In genomic region chr18:34847408-34847807, GRCh38 we compare ENCODE assay signal across 23 cellular contexts.
"Had no signal": no experiment of that assay in that cellular context is flagged by ENCODE, and none has a peak within 500 bp of the region (broad histone marks: within the 10 kb centered on the region; RNA-seq: fewer than 3 reads in every experiment).

No MANE protein-coding gene starts in this region.

- H3K4me2 ChIP-seq: smooth muscle cell had no signal

- H3K36me3 ChIP-seq: left lung, lower lobe of right lung, ovary, right lobe of liver, suprapubic skin, tibial nerve, uterus had no signal

- H3K9me3 ChIP-seq: left lung, lower lobe of right lung, ovary, right atrium auricular region, right lobe of liver, suprapubic skin, thoracic aorta, tibial nerve, uterus had no signal

- H3K27ac ChIP-seq: left lung, lower lobe of right lung, ovary, right atrium auricular region, right lobe of liver, suprapubic skin, thoracic aorta, tibial nerve, uterus had no signal

- DNase-seq: hippocampal formation; immature natural killer cell; kidney; left colon; left lung; lower lobe of right lung; mammary epithelial cell; mesenchymal stem cell; naive B cell; natural killer cell; nephron progenitor cell; ovary; right lobe of liver; stimulated activated CD4-positive, alpha-beta T cell treated with anti-CD3 and anti-CD28 coated beads, Interleukin-1b, Interleukin-23, amount 100 ng/mL, for 48 hours; stimulated activated CD4-positive, alpha-beta T cell treated with anti-CD3 and anti-CD28 coated beads, Interleukin-2, amount 100 ng/mL, for 48 hours; stimulated activated naive CD4-positive, alpha-beta T cell; uterus had no signal

- H3K4me3 ChIP-seq: left lung, lower lobe of right lung, ovary, right atrium auricular region, right lobe of liver, smooth muscle cell, suprapubic skin, thoracic aorta, tibial nerve, uterus had no signal

- FAIRE-seq: islet of Langerhans, kidney had no signal

- H3K4me1 ChIP-seq: left lung, lower lobe of right lung, right atrium auricular region, right lobe of liver, suprapubic skin, tibial nerve, uterus had no signal

- H3K27me3 ChIP-seq: left lung, ovary, right atrium auricular region, right lobe of liver, suprapubic skin, tibial nerve, uterus had no signal
